ENCODE assay signal across 19 cellular contexts in the genomic region with DNA sequence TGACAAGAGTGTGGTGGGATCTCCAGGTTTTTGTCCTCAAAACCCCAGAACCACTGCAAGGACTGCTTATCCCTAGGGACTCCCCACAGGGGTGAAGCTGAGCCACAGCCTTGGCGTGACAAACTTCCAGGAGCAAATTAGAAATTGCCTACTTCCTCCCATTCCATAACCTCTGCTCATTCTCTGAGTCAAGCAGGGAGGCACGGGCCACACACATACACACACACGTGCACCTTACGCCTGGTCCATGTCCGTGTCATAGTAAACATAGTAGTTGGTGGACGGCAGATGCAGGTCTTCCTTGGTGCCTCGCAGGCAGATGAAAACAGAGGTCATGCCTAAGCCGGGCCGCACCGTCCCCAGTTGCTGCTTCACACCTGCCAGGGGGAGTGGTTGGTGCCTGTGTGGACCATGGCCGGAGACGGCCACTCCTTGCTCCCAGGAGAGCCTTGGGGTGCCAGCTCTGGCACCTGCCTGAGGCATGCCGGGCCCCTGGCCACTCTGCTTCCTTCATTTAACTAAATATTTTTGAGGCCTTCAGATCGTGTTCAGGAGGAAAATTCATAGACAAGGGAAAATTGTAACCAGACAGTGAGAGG.
"Had no signal": no experiment of that assay in that cellular context is flagged by ENCODE, and none has a peak within 500 bp of the region (broad histone marks: within the 10 kb centered on the region; RNA-seq: fewer than 3 reads in every experiment).

No MANE protein-coding gene starts in this region.

- H3K4me2 ChIP-seq: hepatocyte, smooth muscle cell had no signal

- H3K36me3 ChIP-seq: uterus had no signal

- H3K4me1 ChIP-seq: colonic mucosa, left ventricle myocardium inferior, lower lobe of right lung, right atrium auricular region, uterus had no signal

- H3K9me3 ChIP-seq: colonic mucosa, left ventricle myocardium inferior, lower lobe of right lung, right atrium auricular region, tibial artery, upper lobe of left lung, uterus had no signal

- H3K79me2 ChIP-seq: hepatocyte had no signal

- H3K27ac ChIP-seq: colonic mucosa, hepatocyte, left ventricle myocardium inferior, lower lobe of right lung, right atrium auricular region, tibial artery, upper lobe of left lung, uterus had no signal

- H3K27me3 ChIP-seq: colonic mucosa, hepatocyte, right atrium auricular region, tibial artery, upper lobe of left lung, uterus had no signal

- DNase-seq: colonic mucosa; dermis blood vessel endothelial cell; erythroblast; foreskin melanocyte; head of caudate nucleus; kidney; left cardiac atrium; left ventricle myocardium inferior; lower lobe of right lung; naive B cell; posterior cingulate gyrus; stimulated activated CD4-positive, alpha-beta T cell treated with anti-CD3 and anti-CD28 coated beads, Interleukin-2, amount 100 ng/mL, for 48 hours; tibial artery; uterus had no signal

- FAIRE-seq: endothelial cell of umbilical vein, kidney had no signal

- H3K4me3 ChIP-seq: colonic mucosa, hepatocyte, left ventricle myocardium inferior, lower lobe of right lung, right atrium auricular region, smooth muscle cell, tibial artery, upper lobe of left lung, uterus had no signal

- H2AFZ ChIP-seq: hepatocyte had no signal
